9 cellular contexts compared by ENCODE assay signal in genomic region chr7:134690016-134690415, GRCh38. TPM values are rescaled to one million over a fixed set of nuclear protein-coding genes. Genes with fewer than 3 reads are reported as not detected.
A peak's percentile ranks its signal among the peaks of the same experiment; 100 is the strongest.
DNase-seq lines count a peak whose midpoint lies in the region; TF ChIP-seq lines count a peak whose summit lies in the region.
"Had no signal": no experiment of that assay in that cellular context is flagged by ENCODE, and none has a peak within 500 bp of the region (broad histone marks: within the 10 kb centered on the region; RNA-seq: fewer than 3 reads in every experiment).

No MANE protein-coding gene starts in this region.

- H3K9me3 Mint-ChIP-seq in activated T-cell treated with anti-CD3 and anti-CD28 coated beads, Interleukin-2, amount 50 U/mL, for 24 hours, result no peaks in the 10 kb centered on the region
- H3K9me3 Mint-ChIP-seq: stimulated activated naive CD8-positive, alpha-beta T cell treated with anti-CD3 and anti-CD28 coated beads, Interleukin-15, Interleukin-2, amounts not matched to agents 100 ng/mL and 50 ng/mL, for 24 hours had no signal

- H4K20me1 ChIP-seq in osteoblast (ENCODE audit: insufficient read depth, low read length), result no peaks in the 10 kb centered on the region

- peaks cover 22% of the 10 kb centered on the region for H3K4me1 Mint-ChIP-seq in activated T-cell treated with anti-CD3 and anti-CD28 coated beads, Interleukin-2, amount 50 U/mL, for 24 hours (ENCODE audit: low read depth)

- no peaks in the 10 kb centered on the region for H3K79me2 ChIP-seq in osteoblast (ENCODE audit: insufficient read depth, low read length)

- TF ChIP-seq CTCF in epithelial cell of esophagus (IDR thresholded peaks at IDR 0.05; ENCODE audit: insufficient read depth, low read depth, low read length, missing control alignments), result peak; percentile 45
- peak; percentile 60 for TF ChIP-seq CTCF in osteoblast (IDR thresholded peaks at IDR 0.05; ENCODE audit: extremely low read depth, low read depth, low read length)

- H2AFZ ChIP-seq in osteoblast (ENCODE audit: low read length), result no peak overlapping the region

- DNase-seq in CD1c-positive myeloid dendritic cell (ENCODE audit: extremely low spot score) (peak; percentile 17), NCI-H2227 treated with DMSO at 0.1 percent for 48 hours (lab: John Stamatoyannopoulos, UW) (peak; percentile 8), epithelial cell of esophagus (ENCODE audit: low read depth) (no peak), osteoblast (ENCODE audit: insufficient read length, low spot score, missing footprints) (no peak), KG1 (lab: John Stamatoyannopoulos, UW) (no peak), NCI-H2196 (lab: John Stamatoyannopoulos, UW; ENCODE audit: unreplicated experiment) (no peak), NCI-H82 (lab: John Stamatoyannopoulos, UW) (no peak)
- DNase-seq in activated T-cell treated with anti-CD3 and anti-CD28 coated beads, Interleukin-2, amount 50 U/mL, for 24 hours, result no peak

- no peaks in the 10 kb centered on the region for H3K9me3 ChIP-seq in osteoblast (ENCODE audit: low read depth, low read length)

- H3K4me1 ChIP-seq in osteoblast (ENCODE audit: insufficient read depth, low read length), result peaks cover 61% of the 10 kb centered on the region

- no peaks in the 10 kb centered on the region for H3K36me3 Mint-ChIP-seq in activated T-cell treated with anti-CD3 and anti-CD28 coated beads, Interleukin-2, amount 50 U/mL, for 24 hours (ENCODE audit: low read depth)

- H3K27ac Mint-ChIP-seq in activated T-cell treated with anti-CD3 and anti-CD28 coated beads, Interleukin-2, amount 50 U/mL, for 24 hours, result no peak overlapping the region
- H3K27ac Mint-ChIP-seq: stimulated activated naive CD8-positive, alpha-beta T cell treated with anti-CD3 and anti-CD28 coated beads, Interleukin-15, Interleukin-2, amounts not matched to agents 100 ng/mL and 50 ng/mL, for 24 hours had no signal

- H3K4me3 ChIP-seq in epithelial cell of esophagus (ENCODE audit: low read length) (no peak overlapping the region), osteoblast (ENCODE audit: insufficient read depth, low read length) (peak overlapping the region; percentile 59)

- H3K36me3 ChIP-seq in osteoblast (ENCODE audit: insufficient read depth, low read length), result no peaks in the 10 kb centered on the region

- H3K4me3 Mint-ChIP-seq in activated T-cell treated with anti-CD3 and anti-CD28 coated beads, Interleukin-2, amount 50 U/mL, for 24 hours, result no peak overlapping the region
- H3K4me3 Mint-ChIP-seq: stimulated activated naive CD8-positive, alpha-beta T cell treated with anti-CD3 and anti-CD28 coated beads, Interleukin-15, Interleukin-2, amounts not matched to agents 100 ng/mL and 50 ng/mL, for 24 hours had no signal

- no peaks in the 10 kb centered on the region for H3K27me3 Mint-ChIP-seq in activated T-cell treated with anti-CD3 and anti-CD28 coated beads, Interleukin-2, amount 50 U/mL, for 24 hours

- H3K27me3 ChIP-seq in osteoblast (ENCODE audit: insufficient read depth, low read length), result no peaks in the 10 kb centered on the region

- peak overlapping the region; percentile 76 for H3K4me2 ChIP-seq in osteoblast (ENCODE audit: insufficient read depth, low read length)

- peak overlapping the region; percentile 97 for H3K27ac ChIP-seq in osteoblast (ENCODE audit: low read depth, low read length)

RNA-seq across cellular contexts. Expression of gene BPGM, which starts 43.4 kb away (rescaled TPM):
- 43.6 and 64.8 TPM in 2 replicates for total RNA-seq in osteoblast

Comparison
In these comparisons a context has a peak if more than half of its experiments do, and no peak if none do; other contexts are left out.
1. DNase-seq: peak in CD1c-positive myeloid dendritic cell (single experiment) and NCI-H2227 treated with DMSO at 0.1 percent for 48 hours (single experiment); none in epithelial cell of esophagus (single experiment), osteoblast (single experiment), activated T-cell treated with anti-CD3 and anti-CD28 coated beads, Interleukin-2, amount 50 U/mL, for 24 hours (single experiment), KG1 (single experiment), NCI-H2196 (single experiment) and NCI-H82 (single experiment).